Comparison of ENCODE assay signal across 9 cellular contexts in genomic region chr6:142872376-142872775, GRCh38.
A peak's percentile ranks its signal among the peaks of the same experiment; 100 is the strongest.
DNase-seq lines count a peak whose midpoint lies in the region; ATAC-seq, FAIRE-seq and TF ChIP-seq lines count a peak whose summit lies in the region.
"Had no signal": no experiment of that assay in that cellular context is flagged by ENCODE, and none has a peak within 500 bp of the region (broad histone marks: within the 10 kb centered on the region; RNA-seq: fewer than 3 reads in every experiment).

No MANE protein-coding gene starts in this region.

- ATAC-seq in GM19455 (IDR thresholded peaks at IDR 0.05; ENCODE audit: unreplicated experiment), result no peak

- H3K36me3 Mint-ChIP-seq in progenitor cell of endocrine pancreas (ENCODE audit: insufficient read depth) (no peaks in the 10 kb centered on the region), mesothelial cell of epicardium (no peaks in the 10 kb centered on the region)

- no peak for TF ChIP-seq CTCF in fibroblast of mammary gland (conservative IDR thresholded peaks at IDR 0.05; ENCODE audit: control insufficient read depth, insufficient read depth, low read depth, low read length)
- TF ChIP-seq CTCF in progenitor cell of endocrine pancreas (IDR thresholded peaks at IDR 0.05; ENCODE audit: unreplicated experiment), result no peak
- no peak for TF ChIP-seq CTCF in mesothelial cell of epicardium (IDR thresholded peaks at IDR 0.05; ENCODE audit: unreplicated experiment)
- TF ChIP-seq CTCF in D721Med (IDR thresholded peaks at IDR 0.05; ENCODE audit: insufficient read depth, missing control alignments), result no peak

- FAIRE-seq in D721Med (lab: Jason Lieb, UNC), result no peak

- H3K27me3 Mint-ChIP-seq in progenitor cell of endocrine pancreas (no peaks in the 10 kb centered on the region), mesothelial cell of epicardium (ENCODE audit: low read depth) (no peaks in the 10 kb centered on the region)

- POLR2A ChIA-PET in HEK293T (lab: Yijun Ruan, JAX), result no interaction called here

- H3K4me3 Mint-ChIP-seq in progenitor cell of endocrine pancreas (ENCODE audit: low read depth) (no peak overlapping the region), mesothelial cell of epicardium (no peak overlapping the region)

- peak overlapping the region; percentile 68 for H3K27ac Mint-ChIP-seq in progenitor cell of endocrine pancreas
- H3K27ac Mint-ChIP-seq in mesothelial cell of epicardium, result no peak overlapping the region

- H3K9me3 Mint-ChIP-seq in progenitor cell of endocrine pancreas (ENCODE audit: low read depth), result no peaks in the 10 kb centered on the region
- H3K9me3 Mint-ChIP-seq in mesothelial cell of epicardium, result peaks cover under 1% of the 10 kb centered on the region

- DNase-seq in EH (ENCODE audit: low read depth) (peak; percentile 34), SW480 (ENCODE audit: low spot score) (peak; percentile 21), fibroblast of mammary gland (ENCODE audit: low read depth) (peak; percentile 59), progenitor cell of endocrine pancreas (ENCODE audit: low spot score, unreplicated experiment) (no peak), mesothelial cell of epicardium (ENCODE audit: low spot score in 2 of 2, unreplicated experiment in 2 of 2) (no peak), D721Med (ENCODE audit: insufficient read length, low spot score) (no peak), HEK293T (ENCODE audit: extremely low spot score) (no peak)

- H3K4me3 ChIP-seq in fibroblast of mammary gland (ENCODE audit: control insufficient read depth, low read depth, low read length), result peak overlapping the region; percentile 5
- H3K4me3 ChIP-seq: adrenal gland had no signal

- CTCF ChIA-PET in HEK293T (lab: Yijun Ruan, JAX), result interaction anchor here (0.6 to 1.7 kb wide), 2 partner anchors 10 to 29 kb away, joined by 3 to 5 read pairs; no protein-coding TSS in a partner anchor

- H3K4me1 Mint-ChIP-seq in progenitor cell of endocrine pancreas (ENCODE audit: low read depth), result peaks cover 52% of the 10 kb centered on the region
- peaks cover 19% of the 10 kb centered on the region for H3K4me1 Mint-ChIP-seq in mesothelial cell of epicardium

TF ChIP-seq in HEK293T, 16 proteins besides CTCF, POLR2A, EP300 and RAD21:
- TF ChIP-seq ZNF384 (IDR thresholded peaks at IDR 0.05) (no peak), FOXM1 (IDR thresholded peaks at IDR 0.05; ENCODE audit: borderline replicate concordance) (no peak), SUZ12 (IDR thresholded peaks at IDR 0.05) (no peak), TARDBP (IDR thresholded peaks at IDR 0.05) (no peak)

Comparison
In these comparisons a context has a peak if more than half of its experiments do, and no peak if none do; other contexts are left out.
1. DNase-seq: peak in EH (single experiment), SW480 (single experiment) and fibroblast of mammary gland (single experiment); none in progenitor cell of endocrine pancreas (single experiment), mesothelial cell of epicardium (0 of 2), D721Med (single experiment) and HEK293T (single experiment).